ENCODE assay signal across 10 cellular contexts in the genomic region with DNA sequence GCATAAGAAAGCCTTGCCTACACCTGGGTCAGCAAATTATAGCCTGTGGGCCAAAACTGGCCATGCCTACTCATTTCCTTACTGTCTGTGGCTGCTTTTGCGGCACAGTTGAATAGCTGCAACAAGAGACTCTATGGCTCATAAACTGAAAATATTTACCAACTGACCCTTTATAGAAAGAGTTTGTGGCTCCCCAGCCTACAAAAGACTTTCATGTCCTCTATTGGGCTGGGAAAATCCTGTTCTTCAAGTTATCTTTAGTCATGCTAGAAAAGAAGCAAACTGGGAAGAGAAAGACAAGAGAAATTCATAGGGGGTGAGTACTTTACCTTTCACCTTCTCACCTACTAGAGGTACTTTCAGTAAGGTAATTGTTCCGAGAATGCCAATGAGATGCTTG.
DNase-seq lines count a peak whose midpoint lies in the region; ATAC-seq lines count a peak whose summit lies in the region.
"Had no signal": no experiment of that assay in that cellular context is flagged by ENCODE, and none has a peak within 500 bp of the region (broad histone marks: within the 10 kb centered on the region; RNA-seq: fewer than 3 reads in every experiment).

No MANE protein-coding gene starts in this region.

- H3K27ac Mint-ChIP-seq in activated naive CD4-positive, alpha-beta T cell treated with anti-CD3 and anti-CD28 coated beads for 36 hours = peak overlapping the region; percentile 21
- peak overlapping the region; percentile 39 for H3K27ac Mint-ChIP-seq in T-helper 17 cell
- H3K27ac Mint-ChIP-seq in stimulated activated memory B cell treated with anti-CD40 and anti-IgM and Interleukin-4, amounts not matched to agents 10 μg/mL and 1 μg/mL and 100 μg/mL, for 72 hours = no peak overlapping the region

- peak; percentile 82 for ATAC-seq in HG02973 (IDR thresholded peaks at IDR 0.05; ENCODE audit: unreplicated experiment)
- no peak for ATAC-seq in T-helper 17 cell
- ATAC-seq in stimulated activated memory B cell treated with anti-CD40 and anti-IgM and Interleukin-4, amounts not matched to agents 10 μg/mL and 1 μg/mL and 100 μg/mL, for 72 hours = peak; percentile 53
- ATAC-seq in GM21717 (IDR thresholded peaks at IDR 0.05; ENCODE audit: unreplicated experiment) = no peak
- ATAC-seq: sciatic nerve had no signal

- DNase-seq in activated naive CD4-positive, alpha-beta T cell treated with anti-CD3 and anti-CD28 coated beads for 36 hours = no peak
- no peak for DNase-seq in activated naive CD4-positive, alpha-beta T cell treated with Interleukin-2 at 50 U/mL for 16 hours
- DNase-seq in T-helper 17 cell = no peak
- DNase-seq in NCI-H2029 (lab: John Stamatoyannopoulos, UW) = no peak
- DNase-seq in head of caudate nucleus = no peak
- DNase-seq: upper lobe of left lung had no signal

- H3K4me1 Mint-ChIP-seq in activated naive CD4-positive, alpha-beta T cell treated with anti-CD3 and anti-CD28 coated beads for 36 hours (ENCODE audit: low read depth) = peaks cover 41% of the 10 kb centered on the region
- peaks cover 17% of the 10 kb centered on the region for H3K4me1 Mint-ChIP-seq in T-helper 17 cell
- peaks cover 9% of the 10 kb centered on the region for H3K4me1 Mint-ChIP-seq in stimulated activated memory B cell treated with anti-CD40 and anti-IgM and Interleukin-4, amounts not matched to agents 10 μg/mL and 1 μg/mL and 100 μg/mL, for 72 hours

- H3K36me3 Mint-ChIP-seq in activated naive CD4-positive, alpha-beta T cell treated with anti-CD3 and anti-CD28 coated beads for 36 hours (ENCODE audit: low read depth) = peaks cover 10% of the 10 kb centered on the region
- H3K36me3 Mint-ChIP-seq in T-helper 17 cell (ENCODE audit: low read depth) = peaks cover 4% of the 10 kb centered on the region
- H3K36me3 Mint-ChIP-seq in stimulated activated memory B cell treated with anti-CD40 and anti-IgM and Interleukin-4, amounts not matched to agents 10 μg/mL and 1 μg/mL and 100 μg/mL, for 72 hours = peaks cover 22% of the 10 kb centered on the region

- CTCF ChIA-PET in activated naive CD4-positive, alpha-beta T cell treated with anti-CD3 and anti-CD28 coated beads for 36 hours (lab: Charles Lee) = interaction anchor here (1.0 kb wide), 1 partner anchor 21 kb away, joined by 3 read pairs; no protein-coding TSS in a partner anchor

- H3K27me3 Mint-ChIP-seq in activated naive CD4-positive, alpha-beta T cell treated with anti-CD3 and anti-CD28 coated beads for 36 hours (ENCODE audit: low read depth) = no peaks in the 10 kb centered on the region
- H3K27me3 Mint-ChIP-seq in T-helper 17 cell = no peaks in the 10 kb centered on the region
- no peaks in the 10 kb centered on the region for H3K27me3 Mint-ChIP-seq in stimulated activated memory B cell treated with anti-CD40 and anti-IgM and Interleukin-4, amounts not matched to agents 10 μg/mL and 1 μg/mL and 100 μg/mL, for 72 hours

- intact Hi-C loops in activated naive CD4-positive, alpha-beta T cell treated with anti-CD3 and anti-CD28 coated beads for 36 hours (cut with micrococcal nuclease) = no loop called here
- intact Hi-C loops in head of caudate nucleus (cut with DNase I) = no loop called here

- no peak overlapping the region for H3K4me3 Mint-ChIP-seq in activated naive CD4-positive, alpha-beta T cell treated with anti-CD3 and anti-CD28 coated beads for 36 hours
- H3K4me3 Mint-ChIP-seq in T-helper 17 cell = no peak overlapping the region
- no peak overlapping the region for H3K4me3 Mint-ChIP-seq in stimulated activated memory B cell treated with anti-CD40 and anti-IgM and Interleukin-4, amounts not matched to agents 10 μg/mL and 1 μg/mL and 100 μg/mL, for 72 hours

- H3K9me3 Mint-ChIP-seq in activated naive CD4-positive, alpha-beta T cell treated with anti-CD3 and anti-CD28 coated beads for 36 hours = no peaks in the 10 kb centered on the region
- H3K9me3 Mint-ChIP-seq in stimulated activated memory B cell treated with anti-CD40 and anti-IgM and Interleukin-4, amounts not matched to agents 10 μg/mL and 1 μg/mL and 100 μg/mL, for 72 hours = no peaks in the 10 kb centered on the region

- no peaks in the 10 kb centered on the region for H3K9me3 ChIP-seq in T-helper 17 cell (ENCODE audit: control insufficient read depth, low read length, poor library complexity, severe bottlenecking)
- H3K9me3 ChIP-seq: upper lobe of left lung had no signal

Comparison
In these comparisons a context has a peak if more than half of its experiments do, and no peak if none do; other contexts are left out.
1. ATAC-seq: peak in HG02973 (single experiment) and stimulated activated memory B cell treated with anti-CD40 and anti-IgM and Interleukin-4, amounts not matched to agents 10 μg/mL and 1 μg/mL and 100 μg/mL, for 72 hours (single experiment); none in T-helper 17 cell (single experiment) and GM21717 (single experiment).